Comparison of ENCODE assay signal across 16 cellular contexts in genomic region chr21:16573581-16573980, GRCh38.
DNase-seq lines count a peak whose midpoint lies in the region; TF ChIP-seq lines count a peak whose summit lies in the region.
"Had no signal": no experiment of that assay in that cellular context is flagged by ENCODE, and none has a peak within 500 bp of the region (broad histone marks: within the 10 kb centered on the region; RNA-seq: fewer than 3 reads in every experiment).

No MANE protein-coding gene starts in this region.

- no peak overlapping the region for H3K4me3 ChIP-seq in AG09309 (ENCODE audit: control insufficient read depth, low read depth, low read length)
- no peak overlapping the region for H3K4me3 ChIP-seq in choroid plexus epithelial cell (ENCODE audit: low read depth, low read length)
- H3K4me3 ChIP-seq in mesodermal cell (ENCODE audit: extremely low read depth, insufficient read depth, low read length, poor library complexity, severe bottlenecking): no peak overlapping the region
- H3K4me3 ChIP-seq: mucosa of descending colon had no signal

- H3K27ac ChIP-seq in mesodermal cell (ENCODE audit: low read depth, low read length, severe bottlenecking): peak overlapping the region; percentile 70

- WGBS in mesodermal cell (ENCODE audit: insufficient coverage in 2 of 2), 2 experiments: 100% methylated on average over 1 of the region's 1 CpG

- no peaks in the 10 kb centered on the region for H3K36me3 ChIP-seq in mesodermal cell (ENCODE audit: control insufficient read depth, insufficient read depth, low read length)

- TF ChIP-seq CTCF in AG09309 (IDR thresholded peaks at IDR 0.05; ENCODE audit: control insufficient read depth, insufficient read depth, low read depth, low read length, missing control alignments) (no peak), choroid plexus epithelial cell (conservative IDR thresholded peaks at IDR 0.05; ENCODE audit: low read depth, low read length) (no peak)

- DNase-seq in AG09309 (ENCODE audit: low read depth) (peak; percentile 39), LHCN-M2 (ENCODE audit: low read depth) (peak; percentile 82), choroid plexus epithelial cell (ENCODE audit: low read depth) (peak; percentile 41), NOMO-1 treated with DMSO at 0.1 percent for 48 hours (lab: John Stamatoyannopoulos, UW; ENCODE audit: unreplicated experiment) (no peak)
- DNase-seq in effector CD8-positive, alpha-beta T cell (lab: John Stamatoyannopoulos, UW): no peak
- DNase-seq in stimulated activated CD4-positive, alpha-beta T cell treated with anti-CD3 and anti-CD28 coated beads, Interleukin-2, amount 100 ng/mL, for 48 hours: no peak
- DNase-seq in effector CD4-positive, alpha-beta T cell: no peak
- DNase-seq: activated CD4-positive, alpha-beta T cell treated with anti-CD3 and anti-CD28 coated beads for 1 hour; activated naive CD8-positive, alpha-beta T cell treated with anti-CD3 and anti-CD28 coated beads, Interleukin-2, amount 10 ng/mL, durations not matched to agents 7 days and 5 days; cortex of kidney; DMS 273 treated with DMSO at 0.1 percent for 48 hours; mucosa of descending colon; NCI-H1436; NCI-H510A; T-helper 1 cell had no signal

- peaks cover 22% of the 10 kb centered on the region for H3K4me1 ChIP-seq in mesodermal cell (ENCODE audit: control insufficient read depth, insufficient read depth, low read length, poor library complexity, severe bottlenecking)

- no peaks in the 10 kb centered on the region for H3K9me3 ChIP-seq in mesodermal cell (ENCODE audit: control insufficient read depth, low read length)
- H3K9me3 ChIP-seq: mucosa of descending colon had no signal

Comparison
In these comparisons a context has a peak if more than half of its experiments do, and no peak if none do; other contexts are left out.
1. DNase-seq: peak in AG09309 (single experiment), LHCN-M2 (single experiment) and choroid plexus epithelial cell (single experiment); none in effector CD8-positive, alpha-beta T cell (single experiment), NOMO-1 treated with DMSO at 0.1 percent for 48 hours (single experiment), stimulated activated CD4-positive, alpha-beta T cell treated with anti-CD3 and anti-CD28 coated beads, Interleukin-2, amount 100 ng/mL, for 48 hours (0 of 2) and effector CD4-positive, alpha-beta T cell (single experiment).